In the genomic region with DNA sequence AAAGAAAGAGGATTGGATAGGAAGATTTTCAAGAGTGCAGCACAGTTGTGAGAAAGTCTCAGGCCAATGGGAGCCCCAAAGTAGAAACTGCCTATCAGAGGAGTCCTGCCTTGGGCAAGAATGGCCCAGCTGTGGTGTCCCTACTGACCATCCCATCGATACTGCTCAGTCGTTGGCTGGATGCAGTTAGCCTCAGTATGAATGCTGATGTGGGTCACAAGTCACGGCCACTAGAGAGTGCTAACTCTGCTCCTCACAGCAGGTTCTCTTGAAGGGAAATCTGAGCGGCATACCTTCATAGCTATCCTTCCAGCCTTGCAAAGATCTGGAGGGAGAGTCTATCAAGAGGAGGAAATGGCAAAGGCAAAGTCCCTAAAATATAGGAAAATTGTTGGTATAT, we compare ENCODE assay signal across 10 cellular contexts. TPM values are rescaled to one million over a fixed set of nuclear protein-coding genes. Genes with fewer than 3 reads are reported as not detected.
DNase-seq lines count a peak whose midpoint lies in the region; ATAC-seq and TF ChIP-seq lines count a peak whose summit lies in the region.
"Had no signal": no experiment of that assay in that cellular context is flagged by ENCODE, and none has a peak within 500 bp of the region (broad histone marks: within the 10 kb centered on the region; RNA-seq: fewer than 3 reads in every experiment).

No MANE protein-coding gene starts in this region.

- H3K27ac ChIP-seq in thyroid gland (no peak overlapping the region), PC-9 (no peak overlapping the region), ovary (no peak overlapping the region)

- no peaks in the 10 kb centered on the region; the same call in 1 of the 2 replicates for H3K9me2 ChIP-seq in PC-9 (ENCODE audit: insufficient read depth)

- H4K20me1 ChIP-seq in PC-9 (ENCODE audit: insufficient read depth), result no peaks in the 10 kb centered on the region

- no peaks in the 10 kb centered on the region for H3K9me3 Mint-ChIP-seq in activated CD8-positive, alpha-beta T cell treated with anti-CD3 and anti-CD28 coated beads for 36 hours
- no peaks in the 10 kb centered on the region for H3K9me3 Mint-ChIP-seq in activated CD8-positive, alpha-beta T cell treated with anti-CD3 and anti-CD28 coated beads, Interleukin-2, amount 10 ng/mL, durations not matched to agents 7 days and 5 days (ENCODE audit: insufficient read depth)
- H3K9me3 Mint-ChIP-seq: CD8-positive, alpha-beta memory T cell had no signal

- no peaks in the 10 kb centered on the region for H3K27me3 ChIP-seq in thyroid gland
- H3K27me3 ChIP-seq in PC-9 (ENCODE audit: insufficient read depth, low read depth), result no peaks in the 10 kb centered on the region
- no peaks in the 10 kb centered on the region for H3K27me3 ChIP-seq in ovary

- POLR2A ChIA-PET in activated CD8-positive, alpha-beta T cell treated with anti-CD3 and anti-CD28 coated beads for 36 hours (lab: Charles Lee), result interaction anchor here (1.6 kb wide), 1 partner anchor 11 kb away, joined by 7 read pairs; a partner anchor contains a TSS
- POLR2A ChIA-PET in activated CD8-positive, alpha-beta T cell treated with anti-CD3 and anti-CD28 coated beads, Interleukin-2, amount 10 ng/mL, durations not matched to agents 7 days and 5 days (lab: Charles Lee), result interaction anchor here (1.6 kb wide), 1 partner anchor 11 kb away, joined by 4 read pairs; a partner anchor contains a TSS
- POLR2A ChIA-PET in PC-9 (lab: Charles Lee; ENCODE audit: unreplicated experiment), result no interaction called here

- no peaks in the 10 kb centered on the region for H3K36me3 Mint-ChIP-seq in activated CD8-positive, alpha-beta T cell treated with anti-CD3 and anti-CD28 coated beads for 36 hours (ENCODE audit: low read depth)
- H3K36me3 Mint-ChIP-seq in activated CD8-positive, alpha-beta T cell treated with anti-CD3 and anti-CD28 coated beads, Interleukin-2, amount 10 ng/mL, durations not matched to agents 7 days and 5 days (ENCODE audit: low read depth), result no peaks in the 10 kb centered on the region
- H3K36me3 Mint-ChIP-seq: CD8-positive, alpha-beta memory T cell had no signal

- no peak for TF ChIP-seq CTCF in activated CD8-positive, alpha-beta T cell treated with anti-CD3 and anti-CD28 coated beads for 36 hours (IDR thresholded peaks at IDR 0.05)
- TF ChIP-seq CTCF in fibroblast of pulmonary artery (IDR thresholded peaks at IDR 0.05; ENCODE audit: low read length, missing control alignments) (peak; percentile 33), thyroid gland (IDR thresholded peaks at IDR 0.05) (peak in 2 of 6 experiments; percentile 27 to 33), PC-9 (conservative IDR thresholded peaks at IDR 0.05) (no peak), ovary (IDR thresholded peaks at IDR 0.05) (no peak)

- no peak overlapping the region for H3K4me3 Mint-ChIP-seq in activated CD8-positive, alpha-beta T cell treated with anti-CD3 and anti-CD28 coated beads for 36 hours
- H3K4me3 Mint-ChIP-seq in activated CD8-positive, alpha-beta T cell treated with anti-CD3 and anti-CD28 coated beads, Interleukin-2, amount 10 ng/mL, durations not matched to agents 7 days and 5 days, result no peak overlapping the region
- H3K4me3 Mint-ChIP-seq: CD8-positive, alpha-beta memory T cell had no signal

- no peaks in the 10 kb centered on the region for H3K79me2 ChIP-seq in PC-9 (ENCODE audit: low read depth)

- TF ChIP-seq EP300 in ovary (IDR thresholded peaks at IDR 0.05), result no peak

- intact Hi-C loops in activated CD8-positive, alpha-beta T cell treated with anti-CD3 and anti-CD28 coated beads for 36 hours (cut with micrococcal nuclease), result no loop called here
- intact Hi-C loops in thyroid gland (cut with DNase I), result no loop called here
- intact Hi-C loops in PC-9 (cut with micrococcal nuclease; ENCODE audit: unreplicated experiment), result no loop called here
- intact Hi-C loops in ovary (cut with DNase I), result no loop called here

- H3K27me3 Mint-ChIP-seq in activated CD8-positive, alpha-beta T cell treated with anti-CD3 and anti-CD28 coated beads for 36 hours, result peaks cover 24% of the 10 kb centered on the region
- peaks cover 25% of the 10 kb centered on the region for H3K27me3 Mint-ChIP-seq in activated CD8-positive, alpha-beta T cell treated with anti-CD3 and anti-CD28 coated beads, Interleukin-2, amount 10 ng/mL, durations not matched to agents 7 days and 5 days (ENCODE audit: low read depth)

- no peaks in the 10 kb centered on the region for H3K4me1 Mint-ChIP-seq in activated CD8-positive, alpha-beta T cell treated with anti-CD3 and anti-CD28 coated beads for 36 hours (ENCODE audit: low read depth)
- no peaks in the 10 kb centered on the region for H3K4me1 Mint-ChIP-seq in activated CD8-positive, alpha-beta T cell treated with anti-CD3 and anti-CD28 coated beads, Interleukin-2, amount 10 ng/mL, durations not matched to agents 7 days and 5 days (ENCODE audit: low read depth)
- H3K4me1 Mint-ChIP-seq: CD8-positive, alpha-beta memory T cell had no signal

- H3F3A ChIP-seq in PC-9 (ENCODE audit: insufficient read depth, low read depth), result no peaks in the 10 kb centered on the region

- no peak overlapping the region for H3K4me2 ChIP-seq in PC-9

- H3K9me3 ChIP-seq in thyroid gland (no peaks in the 10 kb centered on the region), PC-9 (ENCODE audit: insufficient read depth, low read depth) (no peaks in the 10 kb centered on the region), ovary (no peaks in the 10 kb centered on the region)

- no peak overlapping the region for H2AFZ ChIP-seq in PC-9

- H3K36me3 ChIP-seq in thyroid gland (no peaks in the 10 kb centered on the region), PC-9 (ENCODE audit: low read depth) (no peaks in the 10 kb centered on the region), ovary (no peaks in the 10 kb centered on the region)

- DNase-seq in activated CD8-positive, alpha-beta T cell treated with anti-CD3 and anti-CD28 coated beads for 36 hours, result peak; percentile 9
- DNase-seq in activated CD8-positive, alpha-beta T cell treated with anti-CD3 and anti-CD28 coated beads, Interleukin-2, amount 10 ng/mL, durations not matched to agents 7 days and 5 days, result no peak
- DNase-seq in NAMALWA (ENCODE audit: low spot score), result peak; percentile 6
- DNase-seq in fibroblast of pulmonary artery (ENCODE audit: low read depth), result peak; percentile 24
- peak; percentile 28 to 31 for DNase-seq in thyroid gland
- DNase-seq in stimulated activated CD4-positive, alpha-beta T cell treated with anti-CD3 and anti-CD28 coated beads, Interleukin-4, amount 100 ng/mL, for 24 hours, result no peak
- no peak for DNase-seq in PC-9
- no peak for DNase-seq in ovary
- DNase-seq: CD8-positive, alpha-beta memory T cell; KBM-7 had no signal

- no peak overlapping the region for H3K27ac Mint-ChIP-seq in activated CD8-positive, alpha-beta T cell treated with anti-CD3 and anti-CD28 coated beads for 36 hours
- no peak overlapping the region for H3K27ac Mint-ChIP-seq in activated CD8-positive, alpha-beta T cell treated with anti-CD3 and anti-CD28 coated beads, Interleukin-2, amount 10 ng/mL, durations not matched to agents 7 days and 5 days
- H3K27ac Mint-ChIP-seq: CD8-positive, alpha-beta memory T cell had no signal

- TF ChIP-seq POLR2A in thyroid gland (IDR thresholded peaks at IDR 0.05) (no peak), ovary (IDR thresholded peaks at IDR 0.05) (no peak)

- ATAC-seq in activated CD8-positive, alpha-beta T cell treated with anti-CD3 and anti-CD28 coated beads for 36 hours, result no peak
- no peak for ATAC-seq in activated CD8-positive, alpha-beta T cell treated with anti-CD3 and anti-CD28 coated beads, Interleukin-2, amount 10 ng/mL, durations not matched to agents 7 days and 5 days

- H3K4me1 ChIP-seq in thyroid gland (no peaks in the 10 kb centered on the region), PC-9 (replicated peaks; ENCODE audit: insufficient read depth) (no peaks in the 10 kb centered on the region), ovary (ENCODE audit: insufficient read depth) (no peaks in the 10 kb centered on the region)

- CTCF ChIA-PET in activated CD8-positive, alpha-beta T cell treated with anti-CD3 and anti-CD28 coated beads for 36 hours (lab: Charles Lee), result interaction anchor here (1.0 to 1.5 kb wide), 2 partner anchors 10 to 13 kb away, joined by 4 to 6 read pairs; no protein-coding TSS in a partner anchor
- CTCF ChIA-PET in activated CD8-positive, alpha-beta T cell treated with anti-CD3 and anti-CD28 coated beads, Interleukin-2, amount 10 ng/mL, durations not matched to agents 7 days and 5 days (lab: Charles Lee), result interaction anchor here (2.3 kb wide), 1 partner anchor 11 kb away, joined by 5 read pairs; no protein-coding TSS in a partner anchor
- CTCF ChIA-PET in PC-9 (lab: Charles Lee), result no interaction called here

- 13 to 22% methylated on average over 4 of the region's 4 CpGs for WGBS in thyroid gland, 2 donors
- WGBS in ovary, 3 donors, result 38 to 41% (median 40%) methylated on average over 4 of the region's 4 CpGs

- H3K4me3 ChIP-seq in fibroblast of pulmonary artery (replicated peaks; ENCODE audit: low read depth, low read length) (no peak overlapping the region), thyroid gland (replicated peaks in 1 of 3) (no peak overlapping the region), PC-9 (no peak overlapping the region), ovary (no peak overlapping the region)

- BruUV-seq in PC-9 (replicated peaks; lab: Mats Ljungman, UMichigan), result no TSS peak

RNA-seq across cellular contexts. Expression of a gene that starts 11.6 kb away (rescaled TPM):
- 10 to 100 TPM; 46.1 to 49.2 TPM for total RNA-seq in activated CD8-positive, alpha-beta T cell treated with anti-CD3 and anti-CD28 coated beads for 36 hours
- 10 to 100 TPM; 30.6 to 31.3 TPM for total RNA-seq in activated CD8-positive, alpha-beta T cell treated with anti-CD3 and anti-CD28 coated beads, Interleukin-2, amount 10 ng/mL, durations not matched to agents 7 days and 5 days
- total RNA-seq in thyroid gland, result 10 to 100 TPM in 3 of 4 donors, 1 to 10 TPM in 1; 8.4 to 17.3 (median 13.4) TPM
- 29.3 and 35.6 TPM in 2 replicates for total RNA-seq in PC-9 (2021)
- total RNA-seq in ovary, result 10 to 100 TPM in 6 of 7 donors, 1 to 10 TPM in 1; 9.2 to 36.9 (median 21.2) TPM
- polyA plus RNA-seq in ovary, result 10 to 100 TPM; 28.6 to 34.7 TPM

RNA-seq across cellular contexts. Expression of a gene that starts 53.4 kb away (rescaled TPM):
- total RNA-seq in activated CD8-positive, alpha-beta T cell treated with anti-CD3 and anti-CD28 coated beads for 36 hours, result 1 to 10 TPM; 4.9 to 5.2 TPM
- 1 to 10 TPM; 5.1 to 5.5 TPM for total RNA-seq in activated CD8-positive, alpha-beta T cell treated with anti-CD3 and anti-CD28 coated beads, Interleukin-2, amount 10 ng/mL, durations not matched to agents 7 days and 5 days
- 1 to 10 TPM; 5.1 to 7.4 (median 6.5) TPM for total RNA-seq in thyroid gland
- 4.3 and 4.6 TPM in 2 replicates for total RNA-seq in PC-9 (2021)
- 10 to 100 TPM in 5 of 7 donors, 1 to 10 TPM in 2; 4.7 to 13.1 (median 10.5) TPM for total RNA-seq in ovary
- polyA plus RNA-seq in ovary, result 1 to 10 TPM; 6.2 to 8.4 TPM

RNA-seq across cellular contexts. Expression of a gene that starts 53.5 kb away (rescaled TPM):
- 10 to 100 TPM; 24.0 to 27.1 TPM for total RNA-seq in activated CD8-positive, alpha-beta T cell treated with anti-CD3 and anti-CD28 coated beads for 36 hours
- 1 to 10 TPM; 5.5 to 5.8 TPM for total RNA-seq in activated CD8-positive, alpha-beta T cell treated with anti-CD3 and anti-CD28 coated beads, Interleukin-2, amount 10 ng/mL, durations not matched to agents 7 days and 5 days
- total RNA-seq in thyroid gland, result 1 to 10 TPM; 1.0 to 4.0 (median 1.8) TPM
- total RNA-seq in PC-9 (2021), result 3.9 and 4.4 TPM in 2 replicates
- 1 to 10 TPM in 6 of 7 donors, under 1 TPM in 1; 0.92 to 4.2 (median 1.8) TPM for total RNA-seq in ovary
- polyA plus RNA-seq in ovary, result 1 to 10 TPM in 1 of 2 donors, under 1 TPM in 1; 0.79 to 1.8 TPM

Comparison
In these comparisons a context has a peak if more than half of its experiments do, and no peak if none do; other contexts are left out.
1. DNase-seq: peak in activated CD8-positive, alpha-beta T cell treated with anti-CD3 and anti-CD28 coated beads for 36 hours (single experiment), NAMALWA (single experiment), fibroblast of pulmonary artery (single experiment) and thyroid gland (2 of 2); none in activated CD8-positive, alpha-beta T cell treated with anti-CD3 and anti-CD28 coated beads, Interleukin-2, amount 10 ng/mL, durations not matched to agents 7 days and 5 days (single experiment), stimulated activated CD4-positive, alpha-beta T cell treated with anti-CD3 and anti-CD28 coated beads, Interleukin-4, amount 100 ng/mL, for 24 hours (single experiment), PC-9 (0 of 2) and ovary (0 of 5).